30 cellular contexts compared by ENCODE assay signal in genomic region chr11:60750911-60751310, GRCh38. TPM values are rescaled to one million over a fixed set of nuclear protein-coding genes. Genes with fewer than 3 reads are reported as not detected.
"Had no signal": no experiment of that assay in that cellular context is flagged by ENCODE, and none has a peak within 500 bp of the region (broad histone marks: within the 10 kb centered on the region; RNA-seq: fewer than 3 reads in every experiment).

No MANE protein-coding gene starts in this region.

- H3K9me3 ChIP-seq: ascending aorta had no signal

- DNase-seq: activated B cell treated with CpG ODN at 0.5 μM for 24 hours; activated CD4-positive, alpha-beta memory T cell treated with anti-CD3 and anti-CD28 coated beads for 36 hours; activated CD4-positive, alpha-beta T cell treated with anti-CD3 and anti-CD28 coated beads for 4 hours; activated CD4-positive, alpha-beta T cell treated with anti-CD3 and anti-CD28 coated beads, Interleukin-2, amount 10 ng/mL, durations not matched to agents 24 days and 14 days; activated CD4-positive, alpha-beta T cell treated with anti-CD3 and anti-CD28 coated beads, Interleukin-2, amount 50 U/mL, for 1 hour; activated CD4-positive, alpha-beta T cell treated with anti-CD3 and anti-CD28 coated beads, Interleukin-2, amount 50 U/mL, for 4 hours; activated CD4-positive, CD25-positive, alpha-beta regulatory T cell treated with anti-CD3 and anti-CD28 coated beads, Interleukin-2, amount 50 U/mL, for 72 hours; activated CD8-positive, alpha-beta memory T cell treated with anti-CD3 and anti-CD28 coated beads, Interleukin-2, amount 50 U/mL, for 4 hours; activated CD8-positive, alpha-beta T cell treated with anti-CD3 and anti-CD28 coated beads for 36 hours; activated effector memory CD4-positive, alpha-beta T cell treated with Interleukin-2 at 50 U/mL for 16 hours; activated gamma-delta T cell; activated naive CD4-positive, alpha-beta T cell treated with anti-CD3 and anti-CD28 coated beads, Interleukin-2, amount 10 ng/mL, durations not matched to agents 7 days and 5 days; activated naive CD4-positive, alpha-beta T cell treated with Interleukin-2 at 50 U/mL for 16 hours; activated naive CD8-positive, alpha-beta T cell treated with anti-CD3 and anti-CD28 coated beads, Interleukin-2, amount 10 ng/mL, durations not matched to agents 7 days and 5 days; activated naive CD8-positive, alpha-beta T cell treated with anti-CD3 and anti-CD28 coated beads, Interleukin-2, amount 50 U/mL, for 24 hours; activated T-cell treated with anti-CD3 and anti-CD28 coated beads, Interleukin-2, amount 50 U/mL, for 24 hours; activated T-cell treated with anti-CD3 and anti-CD28 coated beads, Interleukin-2, amount 50 U/mL, for 48 hours; amygdala; anterior cingulate cortex; central memory CD4-positive, alpha-beta T cell; T-helper 1 cell; T-helper 2 cell; T-helper 9 cell had no signal

- H3K4me1 ChIP-seq: ascending aorta had no signal

- H3K27me3 ChIP-seq: ascending aorta, cardiac muscle cell had no signal

- ATAC-seq: activated CD8-positive, alpha-beta T cell treated with anti-CD3 and anti-CD28 coated beads for 36 hours; activated naive CD8-positive, alpha-beta T cell treated with anti-CD3 and anti-CD28 coated beads, Interleukin-2, amount 50 U/mL, for 24 hours had no signal

- H3K27ac ChIP-seq: ascending aorta, cardiac muscle cell, VCaP had no signal

- H3K4me3 ChIP-seq: ascending aorta, cardiac muscle cell had no signal

- H3K36me3 ChIP-seq: ascending aorta, cardiac muscle cell had no signal

RNA-seq across cellular contexts. Expression of gene MS4A15, which starts 5.8 kb away (rescaled TPM):
- total RNA-seq: activated B cell treated with CpG ODN at 0.5 μM for 24 hours; activated CD4-positive, alpha-beta memory T cell treated with anti-CD3 and anti-CD28 coated beads for 36 hours; activated CD4-positive, alpha-beta T cell treated with anti-CD3 and anti-CD28 coated beads, Interleukin-2, amount 10 ng/mL, durations not matched to agents 24 days and 14 days; activated CD8-positive, alpha-beta memory T cell treated with anti-CD3 and anti-CD28 coated beads for 36 hours; activated CD8-positive, alpha-beta T cell treated with anti-CD3 and anti-CD28 coated beads for 36 hours; activated naive CD8-positive, alpha-beta T cell treated with anti-CD3 and anti-CD28 coated beads, Interleukin-2, amount 10 ng/mL, durations not matched to agents 7 days and 5 days; activated T-helper 2 cell treated with anti-CD3 and anti-CD28 coated beads, Interferon-gamma antibody, Interleukin-2, Interleukin-4, amounts not matched to agents 10 μg/mL and 5 μg/mL and 100 μg/mL, durations not matched to agents 14 hours and 24 hours and 36 hours; ascending aorta; bronchial epithelial cell; cardiac muscle cell; cerebellum had no signal

RNA-seq across cellular contexts. Expression of gene MS4A18, which starts 26.4 kb away (rescaled TPM):
- total RNA-seq: activated B cell treated with CpG ODN at 0.5 μM for 24 hours; activated CD4-positive, alpha-beta memory T cell treated with anti-CD3 and anti-CD28 coated beads for 36 hours; activated CD4-positive, alpha-beta T cell treated with anti-CD3 and anti-CD28 coated beads, Interleukin-2, amount 10 ng/mL, durations not matched to agents 24 days and 14 days; activated CD8-positive, alpha-beta memory T cell treated with anti-CD3 and anti-CD28 coated beads for 36 hours; activated CD8-positive, alpha-beta T cell treated with anti-CD3 and anti-CD28 coated beads for 36 hours; activated naive CD8-positive, alpha-beta T cell treated with anti-CD3 and anti-CD28 coated beads, Interleukin-2, amount 10 ng/mL, durations not matched to agents 7 days and 5 days; activated T-helper 2 cell treated with anti-CD3 and anti-CD28 coated beads, Interferon-gamma antibody, Interleukin-2, Interleukin-4, amounts not matched to agents 10 μg/mL and 5 μg/mL and 100 μg/mL, durations not matched to agents 14 hours and 24 hours and 36 hours; ascending aorta; bronchial epithelial cell; cardiac muscle cell; cerebellum had no signal

RNA-seq across cellular contexts. Expression of gene MS4A10, which starts 34.2 kb away (rescaled TPM):
- total RNA-seq: activated B cell treated with CpG ODN at 0.5 μM for 24 hours; activated CD4-positive, alpha-beta memory T cell treated with anti-CD3 and anti-CD28 coated beads for 36 hours; activated CD4-positive, alpha-beta T cell treated with anti-CD3 and anti-CD28 coated beads, Interleukin-2, amount 10 ng/mL, durations not matched to agents 24 days and 14 days; activated CD8-positive, alpha-beta memory T cell treated with anti-CD3 and anti-CD28 coated beads for 36 hours; activated CD8-positive, alpha-beta T cell treated with anti-CD3 and anti-CD28 coated beads for 36 hours; activated naive CD8-positive, alpha-beta T cell treated with anti-CD3 and anti-CD28 coated beads, Interleukin-2, amount 10 ng/mL, durations not matched to agents 7 days and 5 days; activated T-helper 2 cell treated with anti-CD3 and anti-CD28 coated beads, Interferon-gamma antibody, Interleukin-2, Interleukin-4, amounts not matched to agents 10 μg/mL and 5 μg/mL and 100 μg/mL, durations not matched to agents 14 hours and 24 hours and 36 hours; ascending aorta; bronchial epithelial cell; cardiac muscle cell; cerebellum had no signal

RNA-seq across cellular contexts. Expression of gene MS4A8, which starts 51.5 kb away (rescaled TPM):
- total RNA-seq: activated B cell treated with CpG ODN at 0.5 μM for 24 hours; activated CD4-positive, alpha-beta memory T cell treated with anti-CD3 and anti-CD28 coated beads for 36 hours; activated CD4-positive, alpha-beta T cell treated with anti-CD3 and anti-CD28 coated beads, Interleukin-2, amount 10 ng/mL, durations not matched to agents 24 days and 14 days; activated CD8-positive, alpha-beta memory T cell treated with anti-CD3 and anti-CD28 coated beads for 36 hours; activated CD8-positive, alpha-beta T cell treated with anti-CD3 and anti-CD28 coated beads for 36 hours; activated naive CD8-positive, alpha-beta T cell treated with anti-CD3 and anti-CD28 coated beads, Interleukin-2, amount 10 ng/mL, durations not matched to agents 7 days and 5 days; activated T-helper 2 cell treated with anti-CD3 and anti-CD28 coated beads, Interferon-gamma antibody, Interleukin-2, Interleukin-4, amounts not matched to agents 10 μg/mL and 5 μg/mL and 100 μg/mL, durations not matched to agents 14 hours and 24 hours and 36 hours; ascending aorta; bronchial epithelial cell; cardiac muscle cell had no signal
